ENCODE assay signal across 8 cellular contexts in the genomic region with DNA sequence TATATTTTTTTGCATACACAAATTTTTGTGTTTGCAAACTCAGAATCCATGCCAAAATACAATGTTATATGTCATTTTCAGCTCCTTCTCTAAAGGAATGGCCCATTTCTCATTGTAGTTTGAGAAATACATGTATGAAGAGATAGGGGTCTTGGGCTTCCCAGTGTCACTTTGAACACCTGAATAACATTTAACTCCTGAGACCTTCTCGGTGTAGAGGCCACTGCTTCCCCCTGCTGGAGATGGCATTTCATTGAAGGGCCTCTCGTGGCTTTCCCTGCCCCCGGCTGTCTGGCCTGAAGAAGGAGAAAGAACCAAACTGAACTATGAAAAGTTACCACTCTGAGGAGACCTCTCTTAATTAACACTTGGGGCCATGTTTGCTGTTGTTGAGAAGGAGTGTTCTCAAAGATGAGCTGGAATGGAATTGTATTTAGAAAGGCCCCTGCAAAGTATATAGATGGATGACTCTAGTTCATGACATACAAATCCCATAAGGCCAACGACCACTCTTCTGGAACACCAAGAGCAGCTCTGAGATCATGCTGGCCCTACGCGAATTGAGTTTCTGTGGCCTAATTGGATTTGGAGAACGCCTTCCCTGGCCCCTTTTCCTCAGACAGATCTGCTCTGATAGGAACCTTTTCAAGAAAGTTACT. TPM values are rescaled to one million over a fixed set of nuclear protein-coding genes. Genes with fewer than 3 reads are reported as not detected.
DNase-seq lines count a peak whose midpoint lies in the region; ATAC-seq, FAIRE-seq and TF ChIP-seq lines count a peak whose summit lies in the region.

No MANE protein-coding gene starts in this region.

- TF ChIP-seq CTCF in AG10803 (conservative IDR thresholded peaks at IDR 0.05; ENCODE audit: low read length) (peak; percentile 75), fibroblast of mammary gland (conservative IDR thresholded peaks at IDR 0.05; ENCODE audit: control insufficient read depth, insufficient read depth, low read depth, low read length) (peak; percentile 72), osteocyte (IDR thresholded peaks at IDR 0.05) (peak; percentile 67)

- ATAC-seq in HG03565 (IDR thresholded peaks at IDR 0.05; ENCODE audit: unreplicated experiment) (no peak), HG03097 (IDR thresholded peaks at IDR 0.05; ENCODE audit: low FRiP score, unreplicated experiment) (no peak)

- no peak for TF ChIP-seq POLR2A in GM12892 (IDR thresholded peaks at IDR 0.05; ENCODE audit: low read depth, low read length)

- H3K4me3 Mint-ChIP-seq in osteocyte (ENCODE audit: unreplicated experiment): no peak overlapping the region

- peak; percentile 48 for DNase-seq in AG10803 (ENCODE audit: low read depth)
- no peak for DNase-seq in GM12892 (ENCODE audit: insufficient read length)
- peak; percentile 15 for DNase-seq in NCI-H2227 treated with DMSO at 0.1 percent for 48 hours (lab: John Stamatoyannopoulos, UW)
- peak; percentile 11 for DNase-seq in activated CD8-positive, alpha-beta memory T cell treated with anti-CD3 and anti-CD28 coated beads, Interleukin-2, amount 50 U/mL, for 1 hour (ENCODE audit: extremely low read depth)
- peak; percentile 62 for DNase-seq in fibroblast of mammary gland (ENCODE audit: low read depth)
- DNase-seq in osteocyte (ENCODE audit: extremely low spot score, unreplicated experiment): no peak

- peaks cover 33% of the 10 kb centered on the region for H3K36me3 Mint-ChIP-seq in osteocyte (ENCODE audit: unreplicated experiment)

- no peaks in the 10 kb centered on the region for H3K9me3 Mint-ChIP-seq in osteocyte (ENCODE audit: unreplicated experiment)

- no peak overlapping the region for H3K27ac Mint-ChIP-seq in osteocyte (ENCODE audit: unreplicated experiment)

- H3K27me3 Mint-ChIP-seq in osteocyte (ENCODE audit: unreplicated experiment): no peaks in the 10 kb centered on the region

- no peaks in the 10 kb centered on the region for H3K4me1 Mint-ChIP-seq in osteocyte (ENCODE audit: unreplicated experiment)

- H3K4me3 ChIP-seq in AG10803 (ENCODE audit: low read length) (no peak overlapping the region), fibroblast of mammary gland (ENCODE audit: control insufficient read depth, low read depth, low read length) (no peak overlapping the region)

- peak; percentile 56 for FAIRE-seq in GM12892 (lab: Jason Lieb, UNC)

RNA-seq across cellular contexts. Expression of gene VAPB, which starts 58.8 kb away (rescaled TPM):
- 23.1 TPM for polyA plus RNA-seq in GM12892 (2012; ENCODE audit: missing spikeins)
- total RNA-seq in osteocyte: 47.6 and 49.9 TPM in 2 replicates

Comparison
In these comparisons a context has a peak if more than half of its experiments do, and no peak if none do; other contexts are left out.
1. DNase-seq: peak in AG10803 (single experiment), NCI-H2227 treated with DMSO at 0.1 percent for 48 hours (single experiment), activated CD8-positive, alpha-beta memory T cell treated with anti-CD3 and anti-CD28 coated beads, Interleukin-2, amount 50 U/mL, for 1 hour (single experiment) and fibroblast of mammary gland (single experiment); none in GM12892 (single experiment) and osteocyte (single experiment).
2. Peak in every context shown above with its lines, with median percentiles within 50 percentile points of each other: CTCF ChIP-seq.